ENCODE assay signal across 2 cellular contexts in genomic region chr14:77738559-77739250, GRCh38.
TF ChIP-seq lines count a peak whose summit lies in the region.

No MANE protein-coding gene starts in this region.

TF ChIP-seq in HepG2, 621 proteins besides CTCF, POLR2A, EP300 and RAD21:
- TF ChIP-seq REST (IDR thresholded peaks at IDR 0.05; ENCODE audit: borderline replicate concordance in 1 of 2, low read depth in 1 of 2, low read length in 2 of 2) = no peak
- TF ChIP-seq EEA1 (CRISPR knock-in tag; IDR thresholded peaks at IDR 0.05; ENCODE audit: borderline replicate concordance) = no peak
- no peak for TF ChIP-seq ZBTB33 (CRISPR knock-in tag; IDR thresholded peaks at IDR 0.05)
- TF ChIP-seq NR2C2 (CRISPR knock-in tag; IDR thresholded peaks at IDR 0.05; ENCODE audit: borderline replicate concordance) = no peak
- no peak for TF ChIP-seq NCOA1 (CRISPR knock-in tag; IDR thresholded peaks at IDR 0.05)
- no peak for TF ChIP-seq ZNF781 (CRISPR knock-in tag; IDR thresholded peaks at IDR 0.05; ENCODE audit: borderline replicate concordance, not compliant biosample characterization)
- TF ChIP-seq IKZF1 (IDR thresholded peaks at IDR 0.05) = no peak
- no peak for TF ChIP-seq HNRNPH1 (optimal IDR thresholded peaks at IDR 0.05; ENCODE audit: low read depth, low read length)
- TF ChIP-seq ZBTB4 (CRISPR knock-in tag; IDR thresholded peaks at IDR 0.05; ENCODE audit: borderline replicate concordance) = no peak
- no peak for TF ChIP-seq SKI (IDR thresholded peaks at IDR 0.05; ENCODE audit: partially characterized antibody)
- no peak for TF ChIP-seq ZNF282 (IDR thresholded peaks at IDR 0.05; ENCODE audit: partially characterized antibody)
- no peak for TF ChIP-seq ZNF768 (CRISPR knock-in tag; IDR thresholded peaks at IDR 0.05)
- TF ChIP-seq ZNF572 (CRISPR knock-in tag; IDR thresholded peaks at IDR 0.05) = no peak
- TF ChIP-seq DRAP1 (CRISPR knock-in tag; IDR thresholded peaks at IDR 0.05) = no peak
- no peak for TF ChIP-seq FOXO4 (CRISPR knock-in tag; conservative IDR thresholded peaks at IDR 0.05)
- TF ChIP-seq RELA (CRISPR knock-in tag; IDR thresholded peaks at IDR 0.05) = no peak
- TF ChIP-seq KLF6 (CRISPR knock-in tag; IDR thresholded peaks at IDR 0.05) = no peak

TF ChIP-seq in SK-N-SH, 30 proteins besides CTCF, POLR2A, EP300 and RAD21:
- TF ChIP-seq TCF12 (IDR thresholded peaks at IDR 0.05) = no peak
- no peak for TF ChIP-seq SIN3A (IDR thresholded peaks at IDR 0.05; ENCODE audit: borderline replicate concordance, low read depth, low read length)
- no peak; the same call in 1 of the 2 replicates for TF ChIP-seq NFIC (IDR thresholded peaks at IDR 0.05; ENCODE audit: borderline replicate concordance)
- no peak for TF ChIP-seq EZH2phosphoT487 (IDR thresholded peaks at IDR 0.05; ENCODE audit: borderline replicate concordance, low read depth)
- no peak for TF ChIP-seq MXI1 (IDR thresholded peaks at IDR 0.05; ENCODE audit: low read depth, low read length)
- no peak for TF ChIP-seq MAX (IDR thresholded peaks at IDR 0.05; ENCODE audit: low read depth)
- TF ChIP-seq USF1 (IDR thresholded peaks at IDR 0.05; ENCODE audit: borderline replicate concordance, low read depth) = no peak
- no peak for TF ChIP-seq CHD2 (IDR thresholded peaks at IDR 0.05; ENCODE audit: low read length, partially characterized antibody)
- TF ChIP-seq TAF1 (IDR thresholded peaks at IDR 0.05; ENCODE audit: borderline replicate concordance, low read depth, low read length) = no peak
- TF ChIP-seq ZBTB33 (IDR thresholded peaks at IDR 0.05; ENCODE audit: borderline replicate concordance, low read depth) = no peak
- no peak for TF ChIP-seq RFX5 (IDR thresholded peaks at IDR 0.05; ENCODE audit: low read length)
- TF ChIP-seq POLR2AphosphoS5 (IDR thresholded peaks at IDR 0.05; ENCODE audit: low read depth, low read length) = no peak
- no peak for TF ChIP-seq REST (IDR thresholded peaks at IDR 0.05; ENCODE audit: low read depth, low read length)
- no peak for TF ChIP-seq PBX3 (IDR thresholded peaks at IDR 0.05)
- no peak for TF ChIP-seq TEAD4 (IDR thresholded peaks at IDR 0.05; ENCODE audit: borderline replicate concordance, insufficient read depth)
- TF ChIP-seq FOSL2 (IDR thresholded peaks at IDR 0.05; ENCODE audit: borderline replicate concordance, low read depth) = no peak
- no peak for TF ChIP-seq FOXJ3 (CRISPR knock-in tag; IDR thresholded peaks at IDR 0.05)
- TF ChIP-seq IRF3 (IDR thresholded peaks at IDR 0.05; ENCODE audit: low read depth, low read length) = no peak
